Comparison of ENCODE assay signal across 24 cellular contexts in the genomic region with DNA sequence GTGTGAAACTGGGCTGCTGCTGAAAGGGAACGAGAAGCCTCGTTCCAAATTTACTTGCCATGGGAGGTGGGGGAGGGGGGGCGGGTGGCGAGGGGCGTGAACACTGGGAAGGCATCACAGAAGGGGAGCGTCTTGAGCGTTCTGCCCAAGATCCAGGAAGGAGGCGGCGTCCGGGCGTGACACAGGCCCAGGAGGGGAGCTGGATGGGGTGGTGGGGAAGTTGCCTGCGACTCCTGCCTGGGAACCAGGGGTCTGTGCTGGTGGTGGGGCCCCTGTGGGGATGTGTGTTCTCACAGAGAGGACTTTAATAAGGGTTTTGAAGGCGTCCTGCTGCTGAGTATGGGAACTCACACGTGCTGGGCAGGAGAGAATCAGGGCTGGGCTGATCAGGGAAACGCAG.
"Had no signal": no experiment of that assay in that cellular context is flagged by ENCODE, and none has a peak within 500 bp of the region (broad histone marks: within the 10 kb centered on the region; RNA-seq: fewer than 3 reads in every experiment).

No MANE protein-coding gene starts in this region.

- H3K4me1 Mint-ChIP-seq: activated CD4-positive, alpha-beta memory T cell treated with anti-CD3 and anti-CD28 coated beads, Interleukin-2, amount 10 ng/mL, durations not matched to agents 7 days and 5 days; activated CD4-positive, alpha-beta T cell treated with anti-CD3 and anti-CD28 coated beads for 36 hours; activated naive CD4-positive, alpha-beta T cell treated with anti-CD3 and anti-CD28 coated beads, Interleukin-2, amount 10 ng/mL, durations not matched to agents 7 days and 5 days; activated naive CD8-positive, alpha-beta T cell treated with anti-CD3 and anti-CD28 coated beads for 36 hours; activated T-helper 17 cell treated with anti-CD3 and anti-CD28 coated beads, Interleukin-2, amount 50 U/mL, for 72 hours had no signal

- H3K4me3 Mint-ChIP-seq: activated CD4-positive, alpha-beta memory T cell treated with anti-CD3 and anti-CD28 coated beads, Interleukin-2, amount 10 ng/mL, durations not matched to agents 7 days and 5 days; activated CD4-positive, alpha-beta T cell treated with anti-CD3 and anti-CD28 coated beads for 36 hours; activated naive CD4-positive, alpha-beta T cell treated with anti-CD3 and anti-CD28 coated beads, Interleukin-2, amount 10 ng/mL, durations not matched to agents 7 days and 5 days; activated naive CD8-positive, alpha-beta T cell treated with anti-CD3 and anti-CD28 coated beads for 36 hours; activated T-helper 17 cell treated with anti-CD3 and anti-CD28 coated beads, Interleukin-2, amount 50 U/mL, for 72 hours had no signal

- H3K27ac Mint-ChIP-seq: activated CD4-positive, alpha-beta memory T cell treated with anti-CD3 and anti-CD28 coated beads, Interleukin-2, amount 10 ng/mL, durations not matched to agents 7 days and 5 days; activated CD4-positive, alpha-beta T cell treated with anti-CD3 and anti-CD28 coated beads for 36 hours; activated naive CD4-positive, alpha-beta T cell treated with anti-CD3 and anti-CD28 coated beads, Interleukin-2, amount 10 ng/mL, durations not matched to agents 7 days and 5 days; activated naive CD8-positive, alpha-beta T cell treated with anti-CD3 and anti-CD28 coated beads for 36 hours; activated T-helper 17 cell treated with anti-CD3 and anti-CD28 coated beads, Interleukin-2, amount 50 U/mL, for 72 hours had no signal

- H3K36me3 Mint-ChIP-seq: activated naive CD4-positive, alpha-beta T cell treated with anti-CD3 and anti-CD28 coated beads, Interleukin-2, amount 10 ng/mL, durations not matched to agents 7 days and 5 days; activated naive CD8-positive, alpha-beta T cell treated with anti-CD3 and anti-CD28 coated beads for 36 hours had no signal

- H3K36me3 ChIP-seq: SJCRH30 had no signal

- DNase-seq: activated CD4-positive, alpha-beta memory T cell treated with anti-CD3 and anti-CD28 coated beads, Interleukin-2, amount 10 ng/mL, durations not matched to agents 7 days and 5 days; activated CD4-positive, alpha-beta T cell treated with anti-CD3 and anti-CD28 coated beads for 36 hours; activated CD4-positive, alpha-beta T cell treated with anti-CD3 and anti-CD28 coated beads, Interleukin-2, amount 50 U/mL, for 1 hour; activated gamma-delta T cell; activated naive CD4-positive, alpha-beta T cell treated with anti-CD3 and anti-CD28 coated beads, Interleukin-2, amount 10 ng/mL, durations not matched to agents 7 days and 5 days; activated naive CD8-positive, alpha-beta T cell treated with anti-CD3 and anti-CD28 coated beads for 36 hours; activated T-cell treated with anti-CD3 and anti-CD28 coated beads for 4 hours; activated T-cell treated with anti-CD3 and anti-CD28 coated beads, Interleukin-2, amount 50 U/mL, for 48 hours; KG1; NCI-H1048; NCI-H146; NCI-H187 treated with DMSO at 0.1 percent for 48 hours; NCI-H345; NCI-H510A; NK-92 treated with Interleukin-12 subunit alpha and Interleukin-12 subunit beta, amount 100 ng/mL, for 24 hours; OCI-M1; Right ventricle myocardium superior; SJCRH30; SK-N-SH; T-helper 1 cell had no signal

- ATAC-seq: activated CD4-positive, alpha-beta T cell treated with anti-CD3 and anti-CD28 coated beads for 36 hours; activated T-helper 17 cell treated with anti-CD3 and anti-CD28 coated beads, Interleukin-2, amount 50 U/mL, for 72 hours; Panc1 had no signal

- H3K27me3 ChIP-seq: SJCRH30 had no signal

- H3K4me2 ChIP-seq: SK-N-SH had no signal

- H3K9me3 Mint-ChIP-seq: activated CD4-positive, alpha-beta memory T cell treated with anti-CD3 and anti-CD28 coated beads, Interleukin-2, amount 10 ng/mL, durations not matched to agents 7 days and 5 days; activated naive CD4-positive, alpha-beta T cell treated with anti-CD3 and anti-CD28 coated beads, Interleukin-2, amount 10 ng/mL, durations not matched to agents 7 days and 5 days; activated naive CD8-positive, alpha-beta T cell treated with anti-CD3 and anti-CD28 coated beads for 36 hours; activated T-helper 17 cell treated with anti-CD3 and anti-CD28 coated beads, Interleukin-2, amount 50 U/mL, for 72 hours had no signal

- H3K4me3 ChIP-seq: SJCRH30 had no signal

- H3K27me3 Mint-ChIP-seq: activated CD4-positive, alpha-beta memory T cell treated with anti-CD3 and anti-CD28 coated beads, Interleukin-2, amount 10 ng/mL, durations not matched to agents 7 days and 5 days had no signal

- H3K27ac ChIP-seq: RWPE1, SJCRH30, VCaP had no signal

- H3K9me3 ChIP-seq: SJCRH30, SK-N-SH had no signal
